Comparison of ENCODE assay signal across 16 cellular contexts in genomic region chr5:60436518-60436917, GRCh38.
DNase-seq lines count a peak whose midpoint lies in the region; ATAC-seq, FAIRE-seq and TF ChIP-seq lines count a peak whose summit lies in the region.
"Had no signal": no experiment of that assay in that cellular context is flagged by ENCODE, and none has a peak within 500 bp of the region (broad histone marks: within the 10 kb centered on the region; RNA-seq: fewer than 3 reads in every experiment).

No MANE protein-coding gene starts in this region.

- no TSS peak for BruUV-seq in GM12878 (replicated peaks; lab: Mats Ljungman, UMichigan)

- no peaks in the 10 kb centered on the region for H4K20me1 ChIP-seq in GM12878 (ENCODE audit: control insufficient read depth, insufficient read depth)

- FAIRE-seq in GM12892 (lab: Jason Lieb, UNC) (peak; percentile 78), GM12878 (lab: Jason Lieb, UNC) (peak; percentile 38)

- WGBS in GM12878 (ENCODE audit: insufficient coverage, insufficient replicate concordance, low lambda C conversion rate, missing lambda C conversion rate): 0% methylated on average over 2 of the region's 2 CpGs
- WGBS in heart left ventricle, 4 donors: 78 to 89% (median 87%) methylated on average over 2 of the region's 2 CpGs

- DNase-seq in GM12892 (ENCODE audit: insufficient read length) (no peak), GM12878 (ENCODE audit: low read depth, low spot score) (peak; percentile 33), H7 (no peak), SKM-1 (lab: John Stamatoyannopoulos, UW; ENCODE audit: unreplicated experiment) (no peak), heart left ventricle (no peak)
- DNase-seq: activated CD4-positive, alpha-beta T cell treated with anti-CD3 and anti-CD28 coated beads, Interleukin-2, amount 50 U/mL, for 48 hours; HFFc6; NCI-H1048; NCI-H524; RPMI8226; stimulated activated CD4-positive, alpha-beta T cell treated with anti-CD3 and anti-CD28 coated beads, Interleukin-4, amount 100 ng/mL, for 4 hours; stimulated activated naive CD8-positive, alpha-beta T cell treated with anti-CD3 and anti-CD28 coated beads, Interleukin-15, amount 100 ng/mL, for 72 hours had no signal

- H3K9me3 ChIP-seq in GM12878 (replicated peaks; ENCODE audit: control insufficient read depth, insufficient read depth, low read length): peaks cover 2% of the 10 kb centered on the region; the same call in 1 of the 3 replicates
- peaks cover 0 to 7% (median 0%) of the 10 kb centered on the region in 12 donors for H3K9me3 ChIP-seq in heart left ventricle

- in situ Hi-C loops in GM12878 (cut with MboI): no loop called here

- TF ChIP-seq RAD21 in GM12878 (IDR thresholded peaks at IDR 0.05; ENCODE audit: insufficient read depth, low read depth, low read length): 0 out of 2 replicates have a peak, but pooled peaks have one; percentile 6

- ATAC-seq in GM21390 (IDR thresholded peaks at IDR 0.05; ENCODE audit: unreplicated experiment): peak; percentile 90
- ATAC-seq in HG03039 (IDR thresholded peaks at IDR 0.05; ENCODE audit: unreplicated experiment): peak; percentile 93
- peak; percentile 61 for ATAC-seq in GM12878
- no peak for ATAC-seq in GM18861 (IDR thresholded peaks at IDR 0.05; ENCODE audit: unreplicated experiment)
- ATAC-seq in heart left ventricle: no peak
- ATAC-seq: activated T-helper 17 cell treated with anti-CD3 and anti-CD28 coated beads, Interleukin-2, amount 50 U/mL, for 72 hours; stimulated activated naive CD8-positive, alpha-beta T cell treated with anti-CD3 and anti-CD28 coated beads, Interleukin-15, amount 100 ng/mL, for 72 hours had no signal

- POLR2A ChIA-PET in GM12878 (lab: Charles Lee): no interaction called here

- H3K36me3 ChIP-seq in GM12878 (ENCODE audit: control insufficient read depth in 2 of 2, insufficient read depth in 2 of 2, low read length in 1 of 2) (no peaks in the 10 kb centered on the region), H7 (replicated peaks; ENCODE audit: control insufficient read depth, insufficient read depth, low read length) (no peaks in the 10 kb centered on the region), heart left ventricle (no peaks in the 10 kb centered on the region)

- H3K4me1 ChIP-seq in GM12878 (ENCODE audit: control insufficient read depth, insufficient read depth, low read length) (peaks cover 11% of the 10 kb centered on the region), heart left ventricle (no peaks in the 10 kb centered on the region)

- intact Hi-C loops in GM12878 (cut with micrococcal nuclease; ENCODE audit: unreplicated experiment) (no loop called here), heart left ventricle (cut with DNase I) (no loop called here)

- no peak for TF ChIP-seq EP300 in GM12878 (IDR thresholded peaks at IDR 0.05; ENCODE audit: borderline replicate concordance in 1 of 2, control insufficient read depth in 1 of 2, low read depth in 2 of 2, low read length in 2 of 2)

- CTCF ChIA-PET in GM12878 (lab: Yijun Ruan, JAX): no interaction called here

- no peaks in the 10 kb centered on the region for H3K79me2 ChIP-seq in GM12878 (ENCODE audit: control insufficient read depth, insufficient read depth, low read length)

- no peak overlapping the region for H3K4me3 ChIP-seq in GM12878
- no peak overlapping the region for H3K4me3 ChIP-seq in H7 (ENCODE audit: insufficient read depth, low read depth, low read length)
- no peak overlapping the region for H3K4me3 ChIP-seq in heart left ventricle

- no peak overlapping the region; the same call in 1 of the 2 replicates for H2AFZ ChIP-seq in GM12878 (ENCODE audit: control insufficient read depth, low read depth, low read length)

- no peak overlapping the region; the same call in 1 of the 2 replicates for H3K9ac ChIP-seq in GM12878 (ENCODE audit: control insufficient read depth, insufficient read depth, low read length)

- RAD21 ChIA-PET in GM12878 (lab: Charles Lee; ENCODE audit: unreplicated experiment): interaction anchor here (1.0 to 1.5 kb wide), 6 partner anchors 13 to 77 kb away, joined by 3 read pairs; no protein-coding TSS in a partner anchor

- H3K27me3 ChIP-seq in GM12878 (replicated peaks in 1 of 2; ENCODE audit: control insufficient read depth in 2 of 2, insufficient read depth in 2 of 2, low read length in 1 of 2): no peaks in the 10 kb centered on the region
- no peaks in the 10 kb centered on the region for H3K27me3 ChIP-seq in H7 (ENCODE audit: control insufficient read depth, insufficient read depth, low read length)
- no peaks in the 10 kb centered on the region for H3K27me3 ChIP-seq in heart left ventricle

- H3K27ac ChIP-seq in GM12878 (ENCODE audit: control insufficient read depth, insufficient read depth): no peak overlapping the region
- no peak overlapping the region for H3K27ac ChIP-seq in heart left ventricle

- TF ChIP-seq CTCF in GM12878 (IDR thresholded peaks at IDR 0.05 in 2 of 3, conservative IDR thresholded peaks at IDR 0.05 in 1 of 3; ENCODE audit: control insufficient read depth in 2 of 3, extremely low read depth in 1 of 3, insufficient read depth in 1 of 3, low read depth in 3 of 3, low read length in 3 of 3) (no peak), heart left ventricle (IDR thresholded peaks at IDR 0.05) (no peak)

- SMC1A ChIA-PET in GM12878 (lab: Charles Lee; ENCODE audit: uncharacterized antibody, unreplicated experiment): interaction anchor here (0.8 to 2.3 kb wide), 6 partner anchors 16 to 83 kb away, joined by 3 to 5 read pairs (median 4); no protein-coding TSS in a partner anchor

- TF ChIP-seq POLR2A in GM12892 (IDR thresholded peaks at IDR 0.05; ENCODE audit: low read depth, low read length): no peak
- no peak for TF ChIP-seq POLR2A in GM12878 (IDR thresholded peaks at IDR 0.05; ENCODE audit: low read depth, low read length)
- TF ChIP-seq POLR2A in heart left ventricle (IDR thresholded peaks at IDR 0.05): no peak

- H3K4me2 ChIP-seq in GM12878 (ENCODE audit: control insufficient read depth, insufficient read depth): peak overlapping the region; percentile 47

TF ChIP-seq in GM12878, 131 proteins besides CTCF, POLR2A, EP300 and RAD21:
- TF ChIP-seq NFIC (IDR thresholded peaks at IDR 0.05; ENCODE audit: low read depth, low read length) (peak; percentile 49; the same call in 1 of the 2 replicates), BHLHE40 (IDR thresholded peaks at IDR 0.05; ENCODE audit: borderline replicate concordance in 1 of 2, low read depth in 2 of 2, low read length in 1 of 2) (no peak), MEF2B (IDR thresholded peaks at IDR 0.05; ENCODE audit: partially characterized antibody, poor library complexity, severe bottlenecking) (peak; percentile 20), MEF2A (IDR thresholded peaks at IDR 0.05; ENCODE audit: insufficient read depth, low read depth, low read length) (0 out of 2 replicates have a peak, but pooled peaks have one; percentile 44), CREM (IDR thresholded peaks at IDR 0.05; ENCODE audit: low read depth) (peak; percentile 37; the same call in 1 of the 2 replicates), RUNX3 (IDR thresholded peaks at IDR 0.05; ENCODE audit: low read length) (peak; percentile 68), CHD1 (IDR thresholded peaks at IDR 0.05; ENCODE audit: low read depth, low read length) (no peak)

Comparison
In these comparisons a context has a peak if more than half of its experiments do, and no peak if none do; other contexts are left out.
1. ATAC-seq: peak in GM21390 (single experiment), HG03039 (single experiment) and GM12878 (single experiment); none in GM18861 (single experiment) and heart left ventricle (0 of 4).